12 cellular contexts compared by ENCODE assay signal in the genomic region with DNA sequence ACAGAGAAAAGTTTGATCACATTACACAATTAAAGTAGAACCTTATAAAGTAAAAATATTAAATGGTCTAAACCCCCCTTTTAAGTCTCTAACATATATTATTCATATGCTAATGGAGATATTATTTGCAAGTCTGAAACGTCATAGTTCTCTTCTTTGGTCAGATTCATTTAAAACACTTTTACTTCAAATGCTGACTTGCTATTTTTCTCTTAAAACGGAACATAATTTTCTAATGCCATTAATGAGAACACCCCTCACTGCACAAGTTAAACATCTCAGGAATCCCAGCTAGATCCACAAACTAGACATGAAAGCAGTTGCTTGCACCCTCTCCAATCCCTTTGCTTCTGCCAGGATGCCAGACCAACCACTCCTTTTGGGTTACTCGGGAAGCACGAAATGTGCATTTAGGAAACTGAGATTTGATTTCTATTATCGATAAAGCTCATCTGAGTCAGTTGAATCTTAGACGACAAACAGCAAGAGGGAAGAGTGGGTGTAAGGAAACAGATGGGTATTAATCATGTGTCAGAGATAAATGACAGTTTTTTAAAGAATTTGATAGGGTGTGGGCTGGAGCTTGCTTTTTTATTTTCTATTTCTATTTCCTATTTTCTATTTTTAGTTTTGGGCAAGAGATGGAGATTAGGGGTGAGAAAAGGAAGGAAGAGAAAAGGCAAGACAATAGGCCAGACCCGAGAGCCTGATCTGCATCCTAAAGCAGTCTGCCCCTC. TPM values are rescaled to one million over a fixed set of nuclear protein-coding genes. Genes with fewer than 3 reads are reported as not detected.
DNase-seq lines count a peak whose midpoint lies in the region; ATAC-seq and TF ChIP-seq lines count a peak whose summit lies in the region.
"Had no signal": no experiment of that assay in that cellular context is flagged by ENCODE, and none has a peak within 500 bp of the region (broad histone marks: within the 10 kb centered on the region; RNA-seq: fewer than 3 reads in every experiment).

No MANE protein-coding gene starts in this region.

- H3K36me3 ChIP-seq in iPS-18a (ENCODE audit: control insufficient read depth, low read depth, low read length): no peaks in the 10 kb centered on the region
- no peaks in the 10 kb centered on the region for H3K36me3 ChIP-seq in subcutaneous abdominal adipose tissue (ENCODE audit: control insufficient read depth in 5 of 5, insufficient read depth in 5 of 5, low read length in 5 of 5)
- H3K36me3 ChIP-seq in uterus: no peaks in the 10 kb centered on the region
- H3K36me3 ChIP-seq: SJSA1 had no signal

- POLR2A ChIA-PET in WTC11 (lab: Charles Lee): no interaction called here

- H3K27ac ChIP-seq in iPS-18a (ENCODE audit: low read length) (peak overlapping the region; percentile 86), subcutaneous abdominal adipose tissue (ENCODE audit: low read depth, low read length) (no peak overlapping the region), uterus (no peak overlapping the region)
- H3K27ac ChIP-seq: SJSA1 had no signal

- no peaks in the 10 kb centered on the region for H3K9me3 ChIP-seq in iPS-18a (ENCODE audit: control insufficient read depth, low read depth, low read length)
- no peaks in the 10 kb centered on the region for H3K9me3 ChIP-seq in subcutaneous abdominal adipose tissue (ENCODE audit: control insufficient read depth in 5 of 5, low read length in 5 of 5)
- no peaks in the 10 kb centered on the region for H3K9me3 ChIP-seq in uterus
- H3K9me3 ChIP-seq: SJSA1 had no signal

- H3K27me3 ChIP-seq in iPS-18a (ENCODE audit: control insufficient read depth, insufficient read depth, low read length) (no peaks in the 10 kb centered on the region), subcutaneous abdominal adipose tissue (ENCODE audit: control insufficient read depth in 5 of 5, insufficient read depth in 4 of 5, low read length in 5 of 5) (peaks cover 8 to 35% (median 26%) of the 10 kb centered on the region in 5 donors), uterus (peaks cover 0 to 14% of the 10 kb centered on the region in 2 donors)

- H3K27me3 Mint-ChIP-seq in activated naive CD4-positive, alpha-beta T cell treated with anti-CD3 and anti-CD28 coated beads, Interleukin-2, amount 10 ng/mL, durations not matched to agents 7 days and 5 days: peaks cover 58% of the 10 kb centered on the region
- H3K27me3 Mint-ChIP-seq in WTC11 (ENCODE audit: low read depth): peaks cover 4% of the 10 kb centered on the region

- TF ChIP-seq CTCF in WTC11 (IDR thresholded peaks at IDR 0.05): no peak
- no peak for TF ChIP-seq CTCF in uterus (IDR thresholded peaks at IDR 0.05)

- H3K27ac Mint-ChIP-seq in activated naive CD4-positive, alpha-beta T cell treated with anti-CD3 and anti-CD28 coated beads, Interleukin-2, amount 10 ng/mL, durations not matched to agents 7 days and 5 days: peak overlapping the region; percentile 76
- peak overlapping the region; percentile 80 for H3K27ac Mint-ChIP-seq in WTC11

- H3K4me3 ChIP-seq in iPS-18a (ENCODE audit: low read length) (peak overlapping the region; percentile 86), subcutaneous abdominal adipose tissue (ENCODE audit: low read depth in 1 of 5, low read length in 5 of 5) (peak overlapping the region in 4 of 5 donors; percentile 44 to 64 (median 57)), uterus (no peak overlapping the region)
- H3K4me3 ChIP-seq: SJSA1 had no signal

- CTCF ChIA-PET in activated naive CD4-positive, alpha-beta T cell treated with anti-CD3 and anti-CD28 coated beads, Interleukin-2, amount 10 ng/mL, durations not matched to agents 7 days and 5 days (lab: Charles Lee): no interaction called here
- CTCF ChIA-PET in WTC11 (lab: Charles Lee): interaction anchor here (1.0 to 3.1 kb wide), 5 partner anchors 12 to 108 kb away, joined by 3 to 20 read pairs (median 5); no protein-coding TSS in a partner anchor

- no peak for DNase-seq in activated naive CD4-positive, alpha-beta T cell treated with anti-CD3 and anti-CD28 coated beads, Interleukin-2, amount 10 ng/mL, durations not matched to agents 7 days and 5 days
- DNase-seq in activated naive CD4-positive, alpha-beta T cell treated with anti-CD3 and anti-CD28 coated beads, Interleukin-2, amount 50 U/mL, for 16 hours: no peak
- no peak for DNase-seq in WTC11 (ENCODE audit: low spot score)
- no peak for DNase-seq in GF-D8 (lab: John Stamatoyannopoulos, UW)
- DNase-seq in NCI-H1092 (lab: John Stamatoyannopoulos, UW): no peak
- no peak for DNase-seq in uterus
- DNase-seq: EL had no signal

- H3K4me3 Mint-ChIP-seq in activated naive CD4-positive, alpha-beta T cell treated with anti-CD3 and anti-CD28 coated beads, Interleukin-2, amount 10 ng/mL, durations not matched to agents 7 days and 5 days: peak overlapping the region; percentile 84
- H3K4me3 Mint-ChIP-seq in WTC11: peak overlapping the region; percentile 82

- intact Hi-C loops in uterus (cut with DNase I; ENCODE audit: low total_unique reads): no loop called here

- peaks cover 17% of the 10 kb centered on the region for H3K4me1 Mint-ChIP-seq in activated naive CD4-positive, alpha-beta T cell treated with anti-CD3 and anti-CD28 coated beads, Interleukin-2, amount 10 ng/mL, durations not matched to agents 7 days and 5 days
- peaks cover 54% of the 10 kb centered on the region for H3K4me1 Mint-ChIP-seq in WTC11

- ATAC-seq in WTC11: no peak

- H3K9ac ChIP-seq in iPS-18a (ENCODE audit: low read length): peak overlapping the region; percentile 95
- no peak overlapping the region for H3K9ac ChIP-seq in subcutaneous abdominal adipose tissue (ENCODE audit: low read length in 5 of 5)

- no peak for TF ChIP-seq POLR2A in uterus (IDR thresholded peaks at IDR 0.05)

- no peaks in the 10 kb centered on the region for H3K36me3 Mint-ChIP-seq in activated naive CD4-positive, alpha-beta T cell treated with anti-CD3 and anti-CD28 coated beads, Interleukin-2, amount 10 ng/mL, durations not matched to agents 7 days and 5 days
- peaks cover 8% of the 10 kb centered on the region; the same call in 1 of the 2 replicates for H3K36me3 Mint-ChIP-seq in WTC11

- H3K4me1 ChIP-seq in iPS-18a (ENCODE audit: control insufficient read depth, low read depth, low read length) (peaks cover 30% of the 10 kb centered on the region), subcutaneous abdominal adipose tissue (ENCODE audit: control insufficient read depth in 5 of 5, insufficient read depth in 5 of 5, low read length in 5 of 5) (peaks cover 0 to 17% (median 13%) of the 10 kb centered on the region in 5 donors), uterus (peaks cover 0 to 13% of the 10 kb centered on the region in 2 donors)

- no peaks in the 10 kb centered on the region for H3K9me3 Mint-ChIP-seq in activated naive CD4-positive, alpha-beta T cell treated with anti-CD3 and anti-CD28 coated beads, Interleukin-2, amount 10 ng/mL, durations not matched to agents 7 days and 5 days
- H3K9me3 Mint-ChIP-seq in WTC11: no peaks in the 10 kb centered on the region

TF ChIP-seq in WTC11, 78 proteins besides CTCF, POLR2A, EP300 and RAD21:
- TF ChIP-seq GTF2I (CRISPR knock-in tag; conservative IDR thresholded peaks at IDR 0.05): no peak
- 0 out of 2 replicates have a peak, but pooled peaks have one; percentile 17 for TF ChIP-seq NFE2L1 (CRISPR knock-in tag; IDR thresholded peaks at IDR 0.05)
- TF ChIP-seq KAT7 (CRISPR knock-in tag; IDR thresholded peaks at IDR 0.05; ENCODE audit: borderline replicate concordance): no peak
- TF ChIP-seq TEAD1 (CRISPR knock-in tag; IDR thresholded peaks at IDR 0.05): no peak
- TF ChIP-seq, protein P1, sequence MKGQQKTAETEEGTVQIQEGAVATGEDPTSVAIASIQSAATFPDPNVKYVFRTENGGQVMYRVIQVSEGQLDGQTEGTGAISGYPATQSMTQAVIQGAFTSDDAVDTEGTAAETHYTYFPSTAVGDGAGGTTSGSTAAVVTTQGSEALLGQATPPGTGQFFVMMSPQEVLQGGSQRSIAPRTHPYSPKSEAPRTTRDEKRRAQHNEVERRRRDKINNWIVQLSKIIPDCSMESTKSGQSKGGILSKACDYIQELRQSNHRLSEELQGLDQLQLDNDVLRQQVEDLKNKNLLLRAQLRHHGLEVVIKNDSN (CRISPR knock-in tag; IDR thresholded peaks at IDR 0.05): no peak

RNA-seq across cellular contexts. Expression of gene ADD2, which starts 1.5 kb away (rescaled TPM):
- total RNA-seq in WTC11 (2021): 164 to 196 TPM (median 187 TPM) in 3 replicates
- total RNA-seq in uterus: 1 to 10 TPM in 2 of 4 donors, under 1 TPM in 2; 0.51 to 5.2 (median 2.6) TPM
- total RNA-seq: bronchial epithelial cell, LHCN-M2, SJSA1 had no signal

RNA-seq across cellular contexts. Expression of gene FIGLA, which starts 23.9 kb away (rescaled TPM):
- not detected in 3 replicates for total RNA-seq in WTC11 (2021)
- total RNA-seq in uterus: not detected
- total RNA-seq: bronchial epithelial cell, LHCN-M2, SJSA1 had no signal

RNA-seq across cellular contexts. Expression of gene CLEC4F, which starts 53.9 kb away (rescaled TPM):
- total RNA-seq in WTC11 (2021) (not detected in 3 replicates), uterus (1 to 10 TPM in 3 of 4 donors, not detected in 1; 2.4 to 5.0 (median 2.6) TPM)
- total RNA-seq: bronchial epithelial cell, LHCN-M2, SJSA1 had no signal

Comparison
In these comparisons a context has a peak if more than half of its experiments do, and no peak if none do; other contexts are left out.
1. H3K4me3 ChIP-seq: peak in iPS-18a (single experiment) and subcutaneous abdominal adipose tissue (4 of 5); none in uterus (0 of 2).
2. RNA of gene ADD2, which starts 1.5 kb away (total RNA-seq): 164 to 196 TPM in WTC11; 0.51 to 5.2 TPM in uterus; every median in the first group is over 10 times any median in the second.